ENCODE assay signal across 1 cellular context in genomic region chr1:15938628-15939161, GRCh38.
TF ChIP-seq lines count a peak whose summit lies in the region.

No MANE protein-coding gene starts in this region.

TF ChIP-seq in GM12878, 131 proteins besides CTCF, POLR2A, EP300 and RAD21 (continued from another document):
- TF ChIP-seq, protein P1, sequence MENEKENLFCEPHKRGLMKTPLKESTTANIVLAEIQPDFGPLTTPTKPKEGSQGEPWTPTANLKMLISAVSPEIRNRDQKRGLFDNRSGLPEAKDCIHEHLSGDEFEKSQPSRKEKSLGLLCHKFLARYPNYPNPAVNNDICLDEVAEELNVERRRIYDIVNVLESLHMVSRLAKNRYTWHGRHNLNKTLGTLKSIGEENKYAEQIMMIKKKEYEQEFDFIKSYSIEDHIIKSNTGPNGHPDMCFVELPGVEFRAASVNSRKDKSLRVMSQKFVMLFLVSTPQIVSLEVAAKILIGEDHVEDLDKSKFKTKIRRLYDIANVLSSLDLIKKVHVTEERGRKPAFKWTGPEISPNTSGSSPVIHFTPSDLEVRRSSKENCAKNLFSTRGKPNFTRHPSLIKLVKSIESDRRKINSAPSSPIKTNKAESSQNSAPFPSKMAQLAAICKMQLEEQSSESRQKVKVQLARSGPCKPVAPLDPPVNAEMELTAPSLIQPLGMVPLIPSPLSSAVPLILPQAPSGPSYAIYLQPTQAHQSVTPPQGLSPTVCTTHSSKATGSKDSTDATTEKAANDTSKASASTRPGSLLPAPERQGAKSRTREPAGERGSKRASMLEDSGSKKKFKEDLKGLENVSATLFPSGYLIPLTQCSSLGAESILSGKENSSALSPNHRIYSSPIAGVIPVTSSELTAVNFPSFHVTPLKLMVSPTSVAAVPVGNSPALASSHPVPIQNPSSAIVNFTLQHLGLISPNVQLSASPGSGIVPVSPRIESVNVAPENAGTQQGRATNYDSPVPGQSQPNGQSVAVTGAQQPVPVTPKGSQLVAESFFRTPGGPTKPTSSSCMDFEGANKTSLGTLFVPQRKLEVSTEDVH (IDR thresholded peaks at IDR 0.05; ENCODE audit: low read depth, partially characterized antibody) = no peak
- TF ChIP-seq TCF12 (IDR thresholded peaks at IDR 0.05; ENCODE audit: low read depth, low read length) = no peak
